Comparison of ENCODE assay signal across 2 cellular contexts in genomic region chr20:33821270-33821836, GRCh38.
A peak's percentile ranks its signal among the peaks of the same experiment; 100 is the strongest.
TF ChIP-seq lines count a peak whose summit lies in the region.

No MANE protein-coding gene starts in this region.

TF ChIP-seq in HCT116, 20 proteins besides CTCF, POLR2A, EP300 and RAD21:
- TF ChIP-seq, protein P1, sequence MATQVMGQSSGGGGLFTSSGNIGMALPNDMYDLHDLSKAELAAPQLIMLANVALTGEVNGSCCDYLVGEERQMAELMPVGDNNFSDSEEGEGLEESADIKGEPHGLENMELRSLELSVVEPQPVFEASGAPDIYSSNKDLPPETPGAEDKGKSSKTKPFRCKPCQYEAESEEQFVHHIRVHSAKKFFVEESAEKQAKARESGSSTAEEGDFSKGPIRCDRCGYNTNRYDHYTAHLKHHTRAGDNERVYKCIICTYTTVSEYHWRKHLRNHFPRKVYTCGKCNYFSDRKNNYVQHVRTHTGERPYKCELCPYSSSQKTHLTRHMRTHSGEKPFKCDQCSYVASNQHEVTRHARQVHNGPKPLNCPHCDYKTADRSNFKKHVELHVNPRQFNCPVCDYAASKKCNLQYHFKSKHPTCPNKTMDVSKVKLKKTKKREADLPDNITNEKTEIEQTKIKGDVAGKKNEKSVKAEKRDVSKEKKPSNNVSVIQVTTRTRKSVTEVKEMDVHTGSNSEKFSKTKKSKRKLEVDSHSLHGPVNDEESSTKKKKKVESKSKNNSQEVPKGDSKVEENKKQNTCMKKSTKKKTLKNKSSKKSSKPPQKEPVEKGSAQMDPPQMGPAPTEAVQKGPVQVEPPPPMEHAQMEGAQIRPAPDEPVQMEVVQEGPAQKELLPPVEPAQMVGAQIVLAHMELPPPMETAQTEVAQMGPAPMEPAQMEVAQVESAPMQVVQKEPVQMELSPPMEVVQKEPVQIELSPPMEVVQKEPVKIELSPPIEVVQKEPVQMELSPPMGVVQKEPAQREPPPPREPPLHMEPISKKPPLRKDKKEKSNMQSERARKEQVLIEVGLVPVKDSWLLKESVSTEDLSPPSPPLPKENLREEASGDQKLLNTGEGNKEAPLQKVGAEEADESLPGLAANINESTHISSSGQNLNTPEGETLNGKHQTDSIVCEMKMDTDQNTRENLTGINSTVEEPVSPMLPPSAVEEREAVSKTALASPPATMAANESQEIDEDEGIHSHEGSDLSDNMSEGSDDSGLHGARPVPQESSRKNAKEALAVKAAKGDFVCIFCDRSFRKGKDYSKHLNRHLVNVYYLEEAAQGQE (IDR thresholded peaks at IDR 0.05; ENCODE audit: low read depth): no peak
- no peak for TF ChIP-seq ZBTB33 (IDR thresholded peaks at IDR 0.05; ENCODE audit: extremely low read depth, insufficient replicate concordance, low read length)
- TF ChIP-seq TCF7L2 (IDR thresholded peaks at IDR 0.05; ENCODE audit: borderline replicate concordance, extremely low read depth, insufficient read depth, insufficient read length): no peak
- no peak for TF ChIP-seq YY1 (IDR thresholded peaks at IDR 0.05; ENCODE audit: extremely low read depth, insufficient replicate concordance, low read depth, low read length)
- TF ChIP-seq ZFX (IDR thresholded peaks at IDR 0.05): no peak
- TF ChIP-seq POLR2AphosphoS5 (IDR thresholded peaks at IDR 0.05; ENCODE audit: low read depth, low read length): no peak
- TF ChIP-seq, protein P2, sequence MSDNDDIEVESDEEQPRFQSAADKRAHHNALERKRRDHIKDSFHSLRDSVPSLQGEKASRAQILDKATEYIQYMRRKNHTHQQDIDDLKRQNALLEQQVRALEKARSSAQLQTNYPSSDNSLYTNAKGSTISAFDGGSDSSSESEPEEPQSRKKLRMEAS (IDR thresholded peaks at IDR 0.05): no peak
- TF ChIP-seq FOSL1 (IDR thresholded peaks at IDR 0.05; ENCODE audit: low read depth): 0 out of 2 replicates have a peak, but pooled peaks have one; percentile 28
- TF ChIP-seq JUND (IDR thresholded peaks at IDR 0.05): peak; percentile 22; the same call in 1 of the 2 replicates

TF ChIP-seq in HEK293, 187 proteins besides CTCF, POLR2A, EP300 and RAD21 (continued from another document and continues in another):
- TF ChIP-seq, protein P3, sequence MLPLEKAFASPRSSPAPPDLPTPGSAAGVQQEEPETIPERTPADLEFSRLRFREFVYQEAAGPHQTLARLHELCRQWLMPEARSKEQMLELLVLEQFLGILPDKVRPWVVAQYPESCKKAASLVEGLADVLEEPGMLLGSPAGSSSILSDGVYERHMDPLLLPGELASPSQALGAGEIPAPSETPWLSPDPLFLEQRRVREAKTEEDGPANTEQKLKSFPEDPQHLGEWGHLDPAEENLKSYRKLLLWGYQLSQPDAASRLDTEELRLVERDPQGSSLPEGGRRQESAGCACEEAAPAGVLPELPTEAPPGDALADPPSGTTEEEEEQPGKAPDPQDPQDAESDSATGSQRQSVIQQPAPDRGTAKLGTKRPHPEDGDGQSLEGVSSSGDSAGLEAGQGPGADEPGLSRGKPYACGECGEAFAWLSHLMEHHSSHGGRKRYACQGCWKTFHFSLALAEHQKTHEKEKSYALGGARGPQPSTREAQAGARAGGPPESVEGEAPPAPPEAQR (tag by site-specific recombination; IDR thresholded peaks at IDR 0.05): no peak
- TF ChIP-seq SETDB1 (IDR thresholded peaks at IDR 0.05; ENCODE audit: insufficient read length, low read length) (peak; percentile 28), PRDM1 (tag by site-specific recombination; IDR thresholded peaks at IDR 0.05) (no peak), ZNF529 (tag by site-specific recombination; IDR thresholded peaks at IDR 0.05; ENCODE audit: insufficient replicate concordance) (no peak), ZNF423 (tag by site-specific recombination; IDR thresholded peaks at IDR 0.05) (no peak), ZNF10 (tag by site-specific recombination; IDR thresholded peaks at IDR 0.05) (no peak), ZNF449 (tag by site-specific recombination; IDR thresholded peaks at IDR 0.05) (no peak), ZFP37 (tag by site-specific recombination; IDR thresholded peaks at IDR 0.05) (no peak), REPIN1 (tag by site-specific recombination; IDR thresholded peaks at IDR 0.05; ENCODE audit: low read depth) (no peak), ZNF777 (tag by site-specific recombination; IDR thresholded peaks at IDR 0.05; ENCODE audit: borderline replicate concordance) (no peak), GLIS2 (tag by site-specific recombination; IDR thresholded peaks at IDR 0.05) (no peak), ZBTB17 (tag by site-specific recombination; IDR thresholded peaks at IDR 0.05) (no peak), ZNF555 (tag by site-specific recombination; conservative IDR thresholded peaks at IDR 0.05) (no peak), ZNF513 (tag by site-specific recombination; IDR thresholded peaks at IDR 0.05) (no peak), ZNF837 (tag by site-specific recombination; IDR thresholded peaks at IDR 0.05) (no peak), ZNF48 (tag by site-specific recombination; IDR thresholded peaks at IDR 0.05) (no peak), ZNF202 (tag by site-specific recombination; IDR thresholded peaks at IDR 0.05; ENCODE audit: borderline replicate concordance) (no peak), SALL2 (tag by site-specific recombination; IDR thresholded peaks at IDR 0.05; ENCODE audit: borderline replicate concordance) (no peak), ZNF654 (tag by site-specific recombination; IDR thresholded peaks at IDR 0.05; ENCODE audit: low read depth) (no peak), SCRT2 (tag by site-specific recombination; IDR thresholded peaks at IDR 0.05) (no peak), ZNF514 (tag by site-specific recombination; IDR thresholded peaks at IDR 0.05) (no peak), ZNF596 (tag by site-specific recombination; IDR thresholded peaks at IDR 0.05) (no peak), ZNF610 (tag by site-specific recombination; IDR thresholded peaks at IDR 0.05; ENCODE audit: borderline replicate concordance) (no peak), OSR2 (tag by site-specific recombination; IDR thresholded peaks at IDR 0.05) (peak; percentile 46; the same call in 1 of the 2 replicates), ZNF311 (tag by site-specific recombination; IDR thresholded peaks at IDR 0.05; ENCODE audit: borderline replicate concordance) (no peak), ZNF133 (tag by site-specific recombination; IDR thresholded peaks at IDR 0.05) (no peak), ZNF366 (tag by site-specific recombination; conservative IDR thresholded peaks at IDR 0.05) (0 out of 2 replicates have a peak, but pooled peaks have one; percentile 21), ZBTB8A (tag by site-specific recombination; IDR thresholded peaks at IDR 0.05) (no peak), ZNF19 (tag by site-specific recombination; IDR thresholded peaks at IDR 0.05; ENCODE audit: low read depth) (no peak), ZNF114 (tag by site-specific recombination; IDR thresholded peaks at IDR 0.05) (no peak), ZNF155 (tag by site-specific recombination; IDR thresholded peaks at IDR 0.05) (no peak), ZXDB (tag by site-specific recombination; IDR thresholded peaks at IDR 0.05) (no peak)
- TF ChIP-seq, protein P4, sequence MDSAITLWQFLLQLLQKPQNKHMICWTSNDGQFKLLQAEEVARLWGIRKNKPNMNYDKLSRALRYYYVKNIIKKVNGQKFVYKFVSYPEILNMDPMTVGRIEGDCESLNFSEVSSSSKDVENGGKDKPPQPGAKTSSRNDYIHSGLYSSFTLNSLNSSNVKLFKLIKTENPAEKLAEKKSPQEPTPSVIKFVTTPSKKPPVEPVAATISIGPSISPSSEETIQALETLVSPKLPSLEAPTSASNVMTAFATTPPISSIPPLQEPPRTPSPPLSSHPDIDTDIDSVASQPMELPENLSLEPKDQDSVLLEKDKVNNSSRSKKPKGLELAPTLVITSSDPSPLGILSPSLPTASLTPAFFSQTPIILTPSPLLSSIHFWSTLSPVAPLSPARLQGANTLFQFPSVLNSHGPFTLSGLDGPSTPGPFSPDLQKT (IDR thresholded peaks at IDR 0.05; ENCODE audit: borderline replicate concordance, low read depth, low read length): no peak
- TF ChIP-seq, protein P5, sequence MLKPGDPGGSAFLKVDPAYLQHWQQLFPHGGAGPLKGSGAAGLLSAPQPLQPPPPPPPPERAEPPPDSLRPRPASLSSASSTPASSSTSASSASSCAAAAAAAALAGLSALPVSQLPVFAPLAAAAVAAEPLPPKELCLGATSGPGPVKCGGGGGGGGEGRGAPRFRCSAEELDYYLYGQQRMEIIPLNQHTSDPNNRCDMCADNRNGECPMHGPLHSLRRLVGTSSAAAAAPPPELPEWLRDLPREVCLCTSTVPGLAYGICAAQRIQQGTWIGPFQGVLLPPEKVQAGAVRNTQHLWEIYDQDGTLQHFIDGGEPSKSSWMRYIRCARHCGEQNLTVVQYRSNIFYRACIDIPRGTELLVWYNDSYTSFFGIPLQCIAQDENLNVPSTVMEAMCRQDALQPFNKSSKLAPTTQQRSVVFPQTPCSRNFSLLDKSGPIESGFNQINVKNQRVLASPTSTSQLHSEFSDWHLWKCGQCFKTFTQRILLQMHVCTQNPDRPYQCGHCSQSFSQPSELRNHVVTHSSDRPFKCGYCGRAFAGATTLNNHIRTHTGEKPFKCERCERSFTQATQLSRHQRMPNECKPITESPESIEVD (tag by site-specific recombination; IDR thresholded peaks at IDR 0.05): no peak
- TF ChIP-seq, protein P6, sequence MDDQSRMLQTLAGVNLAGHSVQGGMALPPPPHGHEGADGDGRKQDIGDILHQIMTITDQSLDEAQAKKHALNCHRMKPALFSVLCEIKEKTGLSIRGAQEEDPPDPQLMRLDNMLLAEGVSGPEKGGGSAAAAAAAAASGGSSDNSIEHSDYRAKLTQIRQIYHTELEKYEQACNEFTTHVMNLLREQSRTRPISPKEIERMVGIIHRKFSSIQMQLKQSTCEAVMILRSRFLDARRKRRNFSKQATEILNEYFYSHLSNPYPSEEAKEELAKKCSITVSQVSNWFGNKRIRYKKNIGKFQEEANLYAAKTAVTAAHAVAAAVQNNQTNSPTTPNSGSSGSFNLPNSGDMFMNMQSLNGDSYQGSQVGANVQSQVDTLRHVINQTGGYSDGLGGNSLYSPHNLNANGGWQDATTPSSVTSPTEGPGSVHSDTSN (CRISPR knock-in tag; IDR thresholded peaks at IDR 0.05): no peak
- TF ChIP-seq, protein P7, sequence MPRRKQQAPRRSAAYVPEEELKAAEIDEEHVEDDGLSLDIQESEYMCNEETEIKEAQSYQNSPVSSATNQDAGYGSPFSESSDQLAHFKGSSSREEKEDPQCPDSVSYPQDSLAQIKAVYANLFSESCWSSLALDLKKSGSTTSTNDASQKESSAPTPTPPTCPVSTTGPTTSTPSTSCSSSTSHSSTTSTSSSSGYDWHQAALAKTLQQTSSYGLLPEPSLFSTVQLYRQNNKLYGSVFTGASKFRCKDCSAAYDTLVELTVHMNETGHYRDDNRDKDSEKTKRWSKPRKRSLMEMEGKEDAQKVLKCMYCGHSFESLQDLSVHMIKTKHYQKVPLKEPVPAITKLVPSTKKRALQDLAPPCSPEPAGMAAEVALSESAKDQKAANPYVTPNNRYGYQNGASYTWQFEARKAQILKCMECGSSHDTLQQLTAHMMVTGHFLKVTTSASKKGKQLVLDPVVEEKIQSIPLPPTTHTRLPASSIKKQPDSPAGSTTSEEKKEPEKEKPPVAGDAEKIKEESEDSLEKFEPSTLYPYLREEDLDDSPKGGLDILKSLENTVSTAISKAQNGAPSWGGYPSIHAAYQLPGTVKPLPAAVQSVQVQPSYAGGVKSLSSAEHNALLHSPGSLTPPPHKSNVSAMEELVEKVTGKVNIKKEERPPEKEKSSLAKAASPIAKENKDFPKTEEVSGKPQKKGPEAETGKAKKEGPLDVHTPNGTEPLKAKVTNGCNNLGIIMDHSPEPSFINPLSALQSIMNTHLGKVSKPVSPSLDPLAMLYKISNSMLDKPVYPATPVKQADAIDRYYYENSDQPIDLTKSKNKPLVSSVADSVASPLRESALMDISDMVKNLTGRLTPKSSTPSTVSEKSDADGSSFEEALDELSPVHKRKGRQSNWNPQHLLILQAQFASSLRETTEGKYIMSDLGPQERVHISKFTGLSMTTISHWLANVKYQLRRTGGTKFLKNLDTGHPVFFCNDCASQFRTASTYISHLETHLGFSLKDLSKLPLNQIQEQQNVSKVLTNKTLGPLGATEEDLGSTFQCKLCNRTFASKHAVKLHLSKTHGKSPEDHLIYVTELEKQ (tag by site-specific recombination; IDR thresholded peaks at IDR 0.05; ENCODE audit: borderline replicate concordance): peak; percentile 31; the same call in 1 of the 2 replicates
- TF ChIP-seq, protein P8, sequence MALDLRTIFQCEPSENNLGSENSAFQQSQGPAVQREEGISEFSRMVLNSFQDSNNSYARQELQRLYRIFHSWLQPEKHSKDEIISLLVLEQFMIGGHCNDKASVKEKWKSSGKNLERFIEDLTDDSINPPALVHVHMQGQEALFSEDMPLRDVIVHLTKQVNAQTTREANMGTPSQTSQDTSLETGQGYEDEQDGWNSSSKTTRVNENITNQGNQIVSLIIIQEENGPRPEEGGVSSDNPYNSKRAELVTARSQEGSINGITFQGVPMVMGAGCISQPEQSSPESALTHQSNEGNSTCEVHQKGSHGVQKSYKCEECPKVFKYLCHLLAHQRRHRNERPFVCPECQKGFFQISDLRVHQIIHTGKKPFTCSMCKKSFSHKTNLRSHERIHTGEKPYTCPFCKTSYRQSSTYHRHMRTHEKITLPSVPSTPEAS (tag by site-specific recombination; IDR thresholded peaks at IDR 0.05): no peak
- TF ChIP-seq, protein P9, sequence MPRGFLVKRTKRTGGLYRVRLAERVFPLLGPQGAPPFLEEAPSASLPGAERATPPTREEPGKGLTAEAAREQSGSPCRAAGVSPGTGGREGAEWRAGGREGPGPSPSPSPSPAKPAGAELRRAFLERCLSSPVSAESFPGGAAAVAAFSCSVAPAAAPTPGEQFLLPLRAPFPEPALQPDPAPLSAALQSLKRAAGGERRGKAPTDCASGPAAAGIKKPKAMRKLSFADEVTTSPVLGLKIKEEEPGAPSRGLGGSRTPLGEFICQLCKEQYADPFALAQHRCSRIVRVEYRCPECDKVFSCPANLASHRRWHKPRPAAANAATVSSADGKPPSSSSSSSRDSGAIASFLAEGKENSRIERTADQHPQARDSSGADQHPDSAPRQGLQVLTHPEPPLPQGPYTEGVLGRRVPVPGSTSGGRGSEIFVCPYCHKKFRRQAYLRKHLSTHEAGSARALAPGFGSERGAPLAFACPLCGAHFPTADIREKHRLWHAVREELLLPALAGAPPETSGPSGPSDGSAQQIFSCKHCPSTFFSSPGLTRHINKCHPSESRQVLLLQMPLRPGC (tag by site-specific recombination; IDR thresholded peaks at IDR 0.05): no peak
